ENCODE assay signal across 8 cellular contexts in the genomic region with DNA sequence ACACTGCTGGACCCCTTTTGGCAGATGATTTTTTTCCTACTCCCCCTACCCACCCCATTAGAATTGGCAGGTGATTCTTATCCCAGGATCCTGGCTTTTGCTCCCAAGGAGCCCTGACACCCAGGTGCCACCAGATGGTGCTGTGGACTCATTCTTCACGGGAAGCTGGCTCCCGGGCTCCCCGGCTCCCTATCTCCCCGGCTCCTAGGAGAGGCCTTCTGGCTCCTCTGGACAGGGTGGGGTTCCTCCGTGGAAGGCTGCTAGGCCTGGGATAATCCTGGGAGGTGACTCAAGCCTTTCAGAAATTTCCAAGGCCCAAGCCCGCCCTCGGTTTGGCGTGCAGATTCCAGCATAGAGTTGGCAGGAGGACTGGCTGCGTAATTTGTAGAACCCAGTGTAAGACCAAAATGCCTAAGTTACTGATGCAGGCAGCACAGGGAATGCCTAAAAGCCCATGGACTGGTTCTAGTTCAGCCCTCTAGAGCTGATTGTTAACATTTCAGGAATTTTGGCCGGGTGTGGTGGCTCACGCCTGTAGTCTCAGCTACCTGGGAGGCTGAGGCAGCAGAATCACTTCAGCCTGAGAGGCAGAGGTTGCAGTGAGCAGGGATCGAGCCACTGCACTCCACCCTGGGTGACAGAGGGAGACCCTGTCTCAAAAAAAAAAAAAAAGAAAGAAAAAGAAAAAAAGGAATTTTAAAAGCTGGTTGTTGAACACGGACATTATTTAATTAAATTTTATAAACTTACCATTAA. TPM values are rescaled to one million over a fixed set of nuclear protein-coding genes. Genes with fewer than 3 reads are reported as not detected.
DNase-seq lines count a peak whose midpoint lies in the region; ATAC-seq, FAIRE-seq and TF ChIP-seq lines count a peak whose summit lies in the region.

No MANE protein-coding gene starts in this region.

- CTCF ChIA-PET in GM12878 (lab: Yijun Ruan, JAX): interaction anchor here (0.6 to 7.4 kb wide), 34 partner anchors 10 to 1062 kb away, joined by 3 to 87 read pairs (median 4); a partner anchor contains a TSS

- TF ChIP-seq POLR2A in GM12878 (IDR thresholded peaks at IDR 0.05; ENCODE audit: low read depth, low read length) (no peak), sigmoid colon (IDR thresholded peaks at IDR 0.05) (no peak)

- POLR2A ChIA-PET in GM12878 (lab: Charles Lee): interaction anchor here (0.6 to 0.8 kb wide), 2 partner anchors 10 to 14 kb away, joined by 3 to 8 read pairs; no protein-coding TSS in a partner anchor

- no TSS peak for BruUV-seq in GM12878 (replicated peaks; lab: Mats Ljungman, UMichigan)

- no peak overlapping the region for H3K9ac ChIP-seq in GM12878 (ENCODE audit: control insufficient read depth, insufficient read depth, low read length)

- H3K4me3 ChIP-seq in GM12878 (no peak overlapping the region), sigmoid colon (no peak overlapping the region)

- in situ Hi-C loops in GM12878 (cut with MboI): no loop called here

- peak; percentile 90 for TF ChIP-seq CTCF in GM10266 (IDR thresholded peaks at IDR 0.05; ENCODE audit: control insufficient read depth, insufficient read depth, low read depth, missing control alignments)
- TF ChIP-seq CTCF in GM12878 (IDR thresholded peaks at IDR 0.05 in 2 of 3, conservative IDR thresholded peaks at IDR 0.05 in 1 of 3; ENCODE audit: control insufficient read depth in 2 of 3, extremely low read depth in 1 of 3, insufficient read depth in 1 of 3, low read depth in 3 of 3, low read length in 3 of 3): peak; percentile 87 to 94 (median 88)
- TF ChIP-seq CTCF in sigmoid colon (IDR thresholded peaks at IDR 0.05): peak; percentile 78 to 94 (median 80)

- no peak overlapping the region for H3K27ac ChIP-seq in GM12878 (ENCODE audit: control insufficient read depth, insufficient read depth)
- H3K27ac ChIP-seq in sigmoid colon: peak overlapping the region; percentile 47 to 79 (median 60)

- ATAC-seq in GM12878 (peak; percentile 95), GM18909 (IDR thresholded peaks at IDR 0.05; ENCODE audit: poor library complexity, unreplicated experiment) (no peak), HG03432 (IDR thresholded peaks at IDR 0.05; ENCODE audit: unreplicated experiment) (no peak)

- DNase-seq in GM10266 (ENCODE audit: extremely low spot score): peak; percentile 69
- DNase-seq in NCI-H1436 treated with DMSO at 0.1 percent for 48 hours (lab: John Stamatoyannopoulos, UW): peak; percentile 1
- DNase-seq in T1000 (lab: John Stamatoyannopoulos, UW): peak; percentile 68
- no peak for DNase-seq in GM12878 (ENCODE audit: low read depth, low spot score)
- peak; percentile 30 for DNase-seq in iPS DF 19.7 (ENCODE audit: low read depth, low spot score)
- DNase-seq in sigmoid colon: peak; percentile 94

- TF ChIP-seq EP300 in GM12878 (IDR thresholded peaks at IDR 0.05; ENCODE audit: borderline replicate concordance in 1 of 2, control insufficient read depth in 1 of 2, low read depth in 2 of 2, low read length in 2 of 2) (no peak), sigmoid colon (IDR thresholded peaks at IDR 0.05) (no peak)

- H3K4me1 ChIP-seq in GM12878 (ENCODE audit: control insufficient read depth, insufficient read depth, low read length) (no peaks in the 10 kb centered on the region), sigmoid colon (peaks cover 0 to 12% (median 6%) of the 10 kb centered on the region in 4 donors)

- SMC1A ChIA-PET in GM12878 (lab: Charles Lee; ENCODE audit: uncharacterized antibody, unreplicated experiment): interaction anchor here (0.6 to 2.6 kb wide), 26 partner anchors 10 to 809 kb away, joined by 3 to 14 read pairs (median 4); a partner anchor contains a TSS

- no peaks in the 10 kb centered on the region for H3K36me3 ChIP-seq in GM12878 (ENCODE audit: control insufficient read depth in 2 of 2, insufficient read depth in 2 of 2, low read length in 1 of 2)
- no peaks in the 10 kb centered on the region for H3K36me3 ChIP-seq in sigmoid colon

- FAIRE-seq in GM12878 (lab: Jason Lieb, UNC): peak; percentile 59

- no peaks in the 10 kb centered on the region for H4K20me1 ChIP-seq in GM12878 (ENCODE audit: control insufficient read depth, insufficient read depth)

- H2AFZ ChIP-seq in GM12878 (ENCODE audit: control insufficient read depth, low read depth, low read length): peak overlapping the region; percentile 20

- H3K4me2 ChIP-seq in GM12878 (ENCODE audit: control insufficient read depth, insufficient read depth): no peak overlapping the region

- H3K27me3 ChIP-seq in GM12878 (replicated peaks in 1 of 2; ENCODE audit: control insufficient read depth in 2 of 2, insufficient read depth in 2 of 2, low read length in 1 of 2) (no peaks in the 10 kb centered on the region), sigmoid colon (no peaks in the 10 kb centered on the region)

- RAD21 ChIA-PET in GM12878 (lab: Charles Lee; ENCODE audit: unreplicated experiment): interaction anchor here (0.6 to 3.4 kb wide), 11 partner anchors 9 to 471 kb away, joined by 3 to 16 read pairs (median 3); no protein-coding TSS in a partner anchor

- WGBS in GM12878 (ENCODE audit: insufficient coverage, insufficient replicate concordance, low lambda C conversion rate, missing lambda C conversion rate): 51% methylated on average over 12 of the region's 13 CpGs
- 33 to 45% methylated on average over 13 of the region's 13 CpGs for WGBS in sigmoid colon, 2 donors

- H3K9me3 ChIP-seq in GM12878 (replicated peaks; ENCODE audit: control insufficient read depth, insufficient read depth, low read length) (no peaks in the 10 kb centered on the region), sigmoid colon (no peaks in the 10 kb centered on the region)

- intact Hi-C loops in GM12878 (cut with micrococcal nuclease; ENCODE audit: unreplicated experiment) (loop anchor here (2.0 to 5.0 kb wide), 3 partner anchors 96 to 472 kb away; no protein-coding TSS in a partner anchor), sigmoid colon (cut with DNase I) (loop anchor here (2.0 kb wide), 1 partner anchor 14 kb away; no protein-coding TSS in a partner anchor)

- no peaks in the 10 kb centered on the region for H3K79me2 ChIP-seq in GM12878 (ENCODE audit: control insufficient read depth, insufficient read depth, low read length)

- TF ChIP-seq RAD21 in GM12878 (IDR thresholded peaks at IDR 0.05; ENCODE audit: insufficient read depth, low read depth, low read length): peak; percentile 81

RNA-seq across cellular contexts. Expression of a gene that starts 6.8 kb away (rescaled TPM):
- 114 and 128 TPM in 2 replicates for total RNA-seq in GM12878 (2013; cell fraction: nucleolus; rRNA removed)
- total RNA-seq in GM12878 (2014; rRNA removed): 23.3 and 25.1 TPM in 2 replicates
- total RNA-seq in GM12878 (2014; rRNA removed; fragmentation: Illumina TruSeq; extraction: Trizol): 22.3 and 22.7 TPM in 2 replicates
- 23.9 and 25.2 TPM in 2 replicates for total RNA-seq in GM12878 (2021)
- polyA plus RNA-seq in GM12878 (2011; ENCODE audit: low read depth): 13.3 TPM
- 32.8 and 39.7 TPM in 2 replicates for polyA plus RNA-seq in GM12878 (2011; rRNA removed)
- polyA plus RNA-seq in GM12878 (2011; cell fraction: cytosol; rRNA removed): 34.8 and 37.6 TPM in 2 replicates
- 76.6 and 77.5 TPM in 2 replicates for polyA plus RNA-seq in GM12878 (2011; cell fraction: nucleus; rRNA removed)
- 22.3 and 31.1 TPM in 2 replicates for polyA plus RNA-seq in GM12878 (2012)
- 22.5 and 27.4 TPM in 2 replicates for polyA plus RNA-seq in GM12878 (2014; fragmentation: Illumina TruSeq; extraction: Trizol)
- polyA plus RNA-seq in GM12878 (2014; fragmentation: Nextera tagmentation; extraction: Ambion mirVana): 1 to 10 TPM; 3.0 to 4.9 TPM
- polyA plus RNA-seq in GM12878 (2014; rRNA removed): 25.4 and 28.5 TPM in 2 replicates
- polyA plus RNA-seq in GM12878 (2016; fragmentation: Nextera tagmentation; extraction: Ambion mirVana): 10 to 100 TPM; 18.2 to 20.2 TPM
- polyA minus RNA-seq in GM12878 (2011; rRNA and poly(A)+ RNA removed): 18.5 and 31.0 TPM in 2 replicates
- polyA minus RNA-seq in GM12878 (2011; cell fraction: cytosol; rRNA and poly(A)+ RNA removed): 9.3 and 12.7 TPM in 2 replicates
- 21.2 and 34.4 TPM in 2 replicates for polyA minus RNA-seq in GM12878 (2011; cell fraction: nucleus; rRNA and poly(A)+ RNA removed)
- total RNA-seq in sigmoid colon: 10 to 100 TPM; 52.8 to 76.7 (median 62.1) TPM
- 10 to 100 TPM; 46.2 to 52.0 (median 50.7) TPM for polyA plus RNA-seq in sigmoid colon

RNA-seq across cellular contexts. Expression of a gene that starts 38.7 kb away (rescaled TPM):
- 9.4 and 11.8 TPM in 2 replicates for total RNA-seq in GM12878 (2013; cell fraction: nucleolus; rRNA removed)
- total RNA-seq in GM12878 (2014; rRNA removed): 0.56 and 0.98 TPM in 2 replicates
- 0.63 and 1.6 TPM in 2 replicates for total RNA-seq in GM12878 (2014; rRNA removed; fragmentation: Illumina TruSeq; extraction: Trizol)
- total RNA-seq in GM12878 (2021): 0.82 and 1.2 TPM in 2 replicates
- 1.00 TPM for polyA plus RNA-seq in GM12878 (2011; ENCODE audit: low read depth)
- polyA plus RNA-seq in GM12878 (2011; rRNA removed): 0.67 and 1.2 TPM in 2 replicates
- 0.62 and 0.78 TPM in 2 replicates for polyA plus RNA-seq in GM12878 (2011; cell fraction: cytosol; rRNA removed)
- 1.2 and 2.2 TPM in 2 replicates for polyA plus RNA-seq in GM12878 (2011; cell fraction: nucleus; rRNA removed)
- 1.3 and 3.3 TPM in 2 replicates for polyA plus RNA-seq in GM12878 (2012)
- 0.48 and 0.92 TPM in 2 replicates for polyA plus RNA-seq in GM12878 (2014; fragmentation: Illumina TruSeq; extraction: Trizol)
- polyA plus RNA-seq in GM12878 (2014; fragmentation: Nextera tagmentation; extraction: Ambion mirVana): under 1 TPM; 0.42 to 0.77 TPM
- 0.51 and 1.2 TPM in 2 replicates for polyA plus RNA-seq in GM12878 (2014; rRNA removed)
- under 1 TPM; 0.58 to 0.82 TPM for polyA plus RNA-seq in GM12878 (2016; fragmentation: Nextera tagmentation; extraction: Ambion mirVana)
- polyA minus RNA-seq in GM12878 (2011; rRNA and poly(A)+ RNA removed): 0.46 and 0.51 TPM in 2 replicates
- polyA minus RNA-seq in GM12878 (2011; cell fraction: cytosol; rRNA and poly(A)+ RNA removed): not detected in 2 replicates
- 0.73 and 1.2 TPM in 2 replicates for polyA minus RNA-seq in GM12878 (2011; cell fraction: nucleus; rRNA and poly(A)+ RNA removed)
- total RNA-seq in sigmoid colon: 1 to 10 TPM in 3 of 4 donors, not detected in 1; 1.5 to 2.2 (median 2.1) TPM
- polyA plus RNA-seq in sigmoid colon: 1 to 10 TPM in 1 of 3 donors, not detected in 2; 1.1 TPM

RNA-seq across cellular contexts. Expression of a gene that starts 38.8 kb away (rescaled TPM):
- 18.1 and 20.0 TPM in 2 replicates for total RNA-seq in GM12878 (2013; cell fraction: nucleolus; rRNA removed)
- 1.4 and 2.1 TPM in 2 replicates for total RNA-seq in GM12878 (2014; rRNA removed)
- total RNA-seq in GM12878 (2014; rRNA removed; fragmentation: Illumina TruSeq; extraction: Trizol): 1.2 and 1.3 TPM in 2 replicates
- 3.1 and 5.1 TPM in 2 replicates for total RNA-seq in GM12878 (2021)
- polyA plus RNA-seq in GM12878 (2011; ENCODE audit: low read depth): 2.6 TPM
- polyA plus RNA-seq in GM12878 (2011; rRNA removed): 4.0 and 5.3 TPM in 2 replicates
- polyA plus RNA-seq in GM12878 (2011; cell fraction: cytosol; rRNA removed): 3.2 and 4.8 TPM in 2 replicates
- 34.5 and 36.3 TPM in 2 replicates for polyA plus RNA-seq in GM12878 (2011; cell fraction: nucleus; rRNA removed)
- polyA plus RNA-seq in GM12878 (2012): 5.5 and 10.1 TPM in 2 replicates
- polyA plus RNA-seq in GM12878 (2014; fragmentation: Illumina TruSeq; extraction: Trizol): 2.6 and 2.9 TPM in 2 replicates
- under 1 TPM in 1 of 2 experiments, not detected in 1; 0.02 TPM for polyA plus RNA-seq in GM12878 (2014; fragmentation: Nextera tagmentation; extraction: Ambion mirVana)
- polyA plus RNA-seq in GM12878 (2014; rRNA removed): 4.5 and 5.3 TPM in 2 replicates
- polyA plus RNA-seq in GM12878 (2016; fragmentation: Nextera tagmentation; extraction: Ambion mirVana): 1 to 10 TPM in 1 of 2 experiments, under 1 TPM in 1; 0.25 to 1.2 TPM
- polyA minus RNA-seq in GM12878 (2011; rRNA and poly(A)+ RNA removed): 2.3 and 3.1 TPM in 2 replicates
- polyA minus RNA-seq in GM12878 (2011; cell fraction: cytosol; rRNA and poly(A)+ RNA removed): 0.67 and 1.7 TPM in 2 replicates
- 3.0 and 8.3 TPM in 2 replicates for polyA minus RNA-seq in GM12878 (2011; cell fraction: nucleus; rRNA and poly(A)+ RNA removed)
- 10 to 100 TPM in 1 of 4 donors, 1 to 10 TPM in 3; 3.5 to 13.8 (median 5.6) TPM for total RNA-seq in sigmoid colon
- polyA plus RNA-seq in sigmoid colon: 1 to 10 TPM in 2 of 3 donors, under 1 TPM in 1; 0.60 to 7.5 (median 1.2) TPM
